ENCODE assay signal across 21 cellular contexts in genomic region chr2:241020629-241021190, GRCh38. TPM values are rescaled to one million over a fixed set of nuclear protein-coding genes. Genes with fewer than 3 reads are reported as not detected.
DNase-seq lines count a peak whose midpoint lies in the region; ATAC-seq and TF ChIP-seq lines count a peak whose summit lies in the region.
"Had no signal": no experiment of that assay in that cellular context is flagged by ENCODE, and none has a peak within 500 bp of the region (broad histone marks: within the 10 kb centered on the region; RNA-seq: fewer than 3 reads in every experiment).

No MANE protein-coding gene starts in this region.

- TF ChIP-seq POLR2A in esophagus muscularis mucosa (IDR thresholded peaks at IDR 0.05; ENCODE audit: low read depth) = no peak

- peaks cover 0 to 20% (median 17%) of the 10 kb centered on the region in 4 donors for H3K9me3 ChIP-seq in esophagus muscularis mucosa
- H3K9me3 ChIP-seq in lung (ENCODE audit: control insufficient read depth in 2 of 2, insufficient read depth in 1 of 2, low read length in 1 of 2) = peaks cover 3 to 5% of the 10 kb centered on the region in 2 donors

- intact Hi-C loops in esophagus muscularis mucosa (cut with DNase I) = no loop called here

- peak; percentile 44 for DNase-seq in activated CD8-positive, alpha-beta memory T cell treated with anti-CD3 and anti-CD28 coated beads for 24 hours
- no peak for DNase-seq in activated CD8-positive, alpha-beta memory T cell treated with anti-CD3 and anti-CD28 coated beads, Interleukin-2, amount 50 U/mL, for 4 hours
- peak; percentile 80 for DNase-seq in esophagus muscularis mucosa (ENCODE audit: extremely low spot score)
- peak; percentile 25 for DNase-seq in lung (ENCODE audit: low spot score)
- peak; percentile 12 for DNase-seq in stimulated activated CD8-positive, alpha-beta memory T cell treated with anti-CD3 and anti-CD28 coated beads, Interleukin-4, amount 100 ng/mL, for 48 hours
- DNase-seq in hippocampal formation (lab: John Stamatoyannopoulos, UW) = no peak
- DNase-seq: AML-193; CD4-positive, alpha-beta T cell; NCI-H1048; NCI-H1417; NCI-H1694; NCI-H2029 treated with DMSO at 0.1 percent for 48 hours; NCI-H2227 treated with DMSO at 0.1 percent for 48 hours; NCI-H526 treated with DMSO at 0.1 percent for 48 hours; SHP77 treated with DMSO at 0.1 percent for 48 hours had no signal

- ATAC-seq in lung (ENCODE audit: insufficient read depth, low FRiP score) (no peak), HG03432 (IDR thresholded peaks at IDR 0.05; ENCODE audit: unreplicated experiment) (no peak)
- ATAC-seq: A549, Panc1 had no signal

- peaks cover 0 to 22% (median 7%) of the 10 kb centered on the region in 4 donors for H3K36me3 ChIP-seq in esophagus muscularis mucosa
- peaks cover 0 to 8% of the 10 kb centered on the region in 2 donors for H3K36me3 ChIP-seq in lung (ENCODE audit: control insufficient read depth in 2 of 2, insufficient read depth in 2 of 2, low read length in 2 of 2)
- H3K36me3 ChIP-seq: BLaER1 treated with 17β-estradiol and CSF1 and Interleukin-3, amounts not matched to agents 10 nM and 100 nM had no signal

- H3K27ac ChIP-seq in esophagus muscularis mucosa (replicated peaks in 1 of 4) (no peak overlapping the region), lung (ENCODE audit: low read depth in 1 of 2, low read length in 1 of 2) (no peak overlapping the region)
- H3K27ac ChIP-seq: A549; BLaER1 treated with 17β-estradiol and CSF1 and Interleukin-3, amounts not matched to agents 10 nM and 100 nM; RWPE1 had no signal

- TF ChIP-seq EP300 in esophagus muscularis mucosa (IDR thresholded peaks at IDR 0.05) = no peak

- H3K27me3 ChIP-seq in esophagus muscularis mucosa = no peaks in the 10 kb centered on the region
- H3K27me3 ChIP-seq in lung (ENCODE audit: control insufficient read depth, insufficient read depth) = no peaks in the 10 kb centered on the region
- H3K27me3 ChIP-seq: BLaER1 treated with 17β-estradiol and CSF1 and Interleukin-3, amounts not matched to agents 10 nM and 100 nM had no signal

- WGBS in esophagus muscularis mucosa = 87% methylated on average over 7 of the region's 8 CpGs
- 92 to 93% methylated on average over 8 of the region's 8 CpGs for WGBS in lung, 2 donors

- no peaks in the 10 kb centered on the region for H3K4me1 ChIP-seq in esophagus muscularis mucosa
- no peaks in the 10 kb centered on the region for H3K4me1 ChIP-seq in lung (ENCODE audit: control insufficient read depth in 2 of 2, insufficient read depth in 2 of 2, low read length in 2 of 2)
- H3K4me1 ChIP-seq: A549 had no signal

- H3K4me3 ChIP-seq in esophagus muscularis mucosa (no peak overlapping the region), lung (no peak overlapping the region)
- H3K4me3 ChIP-seq: A549; BLaER1 treated with 17β-estradiol and CSF1 and Interleukin-3, amounts not matched to agents 10 nM and 100 nM had no signal

- no peak for TF ChIP-seq CTCF in esophagus muscularis mucosa (IDR thresholded peaks at IDR 0.05)
- no peak for TF ChIP-seq CTCF in lung (IDR thresholded peaks at IDR 0.05; ENCODE audit: control extremely low read depth, extremely low read depth)

RNA-seq across cellular contexts. Expression of gene SNED1, which starts 22.3 kb away (rescaled TPM):
- total RNA-seq in esophagus muscularis mucosa (10 to 100 TPM in 2 of 4 donors, 1 to 10 TPM in 2; 7.3 to 14.1 (median 11.6) TPM), lung (10 to 100 TPM; 57.1 to 74.6 TPM)
- 10 to 100 TPM in 1 of 2 donors, 1 to 10 TPM in 1; 5.9 to 12.3 TPM for polyA plus RNA-seq in lung
- total RNA-seq: HT-29 had no signal

Comparison
In these comparisons a context has a peak if more than half of its experiments do, and no peak if none do; other contexts are left out.
1. DNase-seq: peak in activated CD8-positive, alpha-beta memory T cell treated with anti-CD3 and anti-CD28 coated beads for 24 hours (single experiment), esophagus muscularis mucosa (single experiment), lung (single experiment) and stimulated activated CD8-positive, alpha-beta memory T cell treated with anti-CD3 and anti-CD28 coated beads, Interleukin-4, amount 100 ng/mL, for 48 hours (single experiment); none in activated CD8-positive, alpha-beta memory T cell treated with anti-CD3 and anti-CD28 coated beads, Interleukin-2, amount 50 U/mL, for 4 hours (single experiment) and hippocampal formation (0 of 2).